In genomic region chr19:40249201-40249600, GRCh38 we compare ENCODE assay signal across 22 cellular contexts. TPM values are rescaled to one million over a fixed set of nuclear protein-coding genes. Genes with fewer than 3 reads are reported as not detected.
A peak's percentile ranks its signal among the peaks of the same experiment; 100 is the strongest.
DNase-seq lines count a peak whose midpoint lies in the region; ATAC-seq, FAIRE-seq and TF ChIP-seq lines count a peak whose summit lies in the region.
"Had no signal": no experiment of that assay in that cellular context is flagged by ENCODE, and none has a peak within 500 bp of the region (broad histone marks: within the 10 kb centered on the region; RNA-seq: fewer than 3 reads in every experiment).

No MANE protein-coding gene starts in this region.

- CTCF ChIA-PET in K562 (lab: Yijun Ruan, JAX; ENCODE audit: low intra/inter-chr PET ratio), result no interaction called here

- H4K20me1 ChIP-seq in K562 (replicated peaks; ENCODE audit: control insufficient read depth, insufficient read depth, low read length), result peaks cover 4% of the 10 kb centered on the region; the same call in 1 of the 2 replicates

- no peaks in the 10 kb centered on the region for H3K9me3 Mint-ChIP-seq in stimulated activated effector memory CD8-positive, alpha-beta T cell treated with anti-CD3 and anti-CD28 coated beads, Interleukin-12 subunit alpha, Interleukin-12 subunit beta, amount 100 ng/mL, for 72 hours
- H3K9me3 Mint-ChIP-seq: CD8-positive, alpha-beta memory T cell had no signal

- TF ChIP-seq EP300 in K562 (IDR thresholded peaks at IDR 0.05; ENCODE audit: low read length), result no peak

- TF ChIP-seq POLR2A in K562 (conservative IDR thresholded peaks at IDR 0.05), result no peak

- H3K9me1 ChIP-seq in K562 (ENCODE audit: control insufficient read depth, insufficient read depth, low read length), result peaks cover 4% of the 10 kb centered on the region

- no peak overlapping the region for H2AK5ac ChIP-seq in mesenchymal stem cell (ENCODE audit: low read length, severe bottlenecking)

- H3K27ac ChIP-seq in K562 (ENCODE audit: extremely low read depth, low read depth, low read length) (no peak overlapping the region), mesenchymal stem cell (ENCODE audit: low read length, poor library complexity, severe bottlenecking) (no peak overlapping the region)
- H3K27ac ChIP-seq: BLaER1 had no signal

- H3K9ac ChIP-seq in K562 (ENCODE audit: insufficient read depth in 1 of 2, low read depth in 2 of 2, low read length in 2 of 2) (peak overlapping the region in 1 of 2 experiments; percentile 53; a peak in 1 of 4 replicates), mesenchymal stem cell (ENCODE audit: low read length) (no peak overlapping the region)
- H3K9ac ChIP-seq: BLaER1 had no signal

- DNase-seq in Right ventricle myocardium inferior (ENCODE audit: missing footprints) (peak; percentile 11), cardiac septum (ENCODE audit: low spot score) (no peak), K562 (ENCODE audit: extremely low read depth in 1 of 4, low spot score in 3 of 4) (no peak), mesenchymal stem cell (no peak), urothelium cell line (ENCODE audit: low spot score) (no peak), germinal center (ENCODE audit: low spot score) (no peak)
- DNase-seq in stimulated activated effector memory CD8-positive, alpha-beta T cell treated with anti-CD3 and anti-CD28 coated beads, Interleukin-12 subunit alpha, Interleukin-12 subunit beta, amount 100 ng/mL, for 72 hours (ENCODE audit: low spot score in 2 of 2), result no peak
- DNase-seq: CD8-positive, alpha-beta memory T cell; DMS79; GOT3; MG63; NCI-H1092; NCI-H146; NCI-H2081 treated with DMSO at 0.1 percent for 48 hours; NCI-H510A treated with DMSO at 0.1 percent for 48 hours; NCI-H82; PC-3 had no signal

- no peak overlapping the region for H3K4me3 Mint-ChIP-seq in stimulated activated effector memory CD8-positive, alpha-beta T cell treated with anti-CD3 and anti-CD28 coated beads, Interleukin-12 subunit alpha, Interleukin-12 subunit beta, amount 100 ng/mL, for 72 hours
- H3K4me3 Mint-ChIP-seq: CD8-positive, alpha-beta memory T cell had no signal

- ATAC-seq in Right ventricle myocardium inferior (no peak), K562 (no peak), HG02938 (IDR thresholded peaks at IDR 0.05; ENCODE audit: unreplicated experiment) (no peak)
- no peak for ATAC-seq in stimulated activated effector memory CD8-positive, alpha-beta T cell treated with anti-CD3 and anti-CD28 coated beads, Interleukin-12 subunit alpha, Interleukin-12 subunit beta, amount 100 ng/mL, for 72 hours
- ATAC-seq: HepG2, PC-3 had no signal

- H3K4me1 Mint-ChIP-seq in stimulated activated effector memory CD8-positive, alpha-beta T cell treated with anti-CD3 and anti-CD28 coated beads, Interleukin-12 subunit alpha, Interleukin-12 subunit beta, amount 100 ng/mL, for 72 hours, result peaks cover 25% of the 10 kb centered on the region

- H3K14ac ChIP-seq in mesenchymal stem cell (ENCODE audit: low read length in 2 of 2), result no peak overlapping the region

- WGBS in K562 (ENCODE audit: insufficient coverage, low coverage, missing lambda C conversion rate), result 89% methylated on average over 9 of the region's 10 CpGs
- 94% methylated on average over 10 of the region's 10 CpGs for WGBS in mesenchymal stem cell

- H3K9me3 ChIP-seq in K562 (replicated peaks; ENCODE audit: control insufficient read depth, insufficient read depth, low read depth, low read length) (no peaks in the 10 kb centered on the region), mesenchymal stem cell (ENCODE audit: control insufficient read depth, low read length) (no peaks in the 10 kb centered on the region)
- H3K9me3 ChIP-seq: BLaER1, MG63 had no signal

- peaks cover 0 to 16% of the 10 kb centered on the region in 2 experiments; a peak in 2 of 5 replicates for H3K4me1 ChIP-seq in K562 (replicated peaks in 1 of 2; ENCODE audit: control insufficient read depth in 2 of 2, insufficient read depth in 2 of 2, low read length in 2 of 2)
- H3K4me1 ChIP-seq in mesenchymal stem cell (ENCODE audit: control insufficient read depth, insufficient read depth, low read depth, low read length), result peaks cover 20% of the 10 kb centered on the region
- H3K4me1 ChIP-seq: BLaER1 had no signal

- no TSS peak for BruUV-seq in K562 (replicated peaks; lab: Mats Ljungman, UMichigan)

- no peak overlapping the region for H4K8ac ChIP-seq in mesenchymal stem cell (ENCODE audit: low read length)

- H4K91ac ChIP-seq in mesenchymal stem cell (ENCODE audit: low read length), result no peak overlapping the region

- H2BK12ac ChIP-seq in mesenchymal stem cell (ENCODE audit: low read length in 2 of 2), result no peak overlapping the region

- peak overlapping the region; percentile 9 for H2BK15ac ChIP-seq in mesenchymal stem cell (ENCODE audit: low read depth, poor library complexity, severe bottlenecking)

- no peak overlapping the region for H3K4ac ChIP-seq in mesenchymal stem cell (ENCODE audit: low read depth in 1 of 2, low read length in 2 of 2)

- in situ Hi-C loops in K562 (cut with MboI), result no loop called here

- no peak overlapping the region for H2BK5ac ChIP-seq in mesenchymal stem cell (ENCODE audit: low read depth, low read length, poor library complexity, severe bottlenecking)

- intact Hi-C loops in Right ventricle myocardium inferior (cut with DNase I) (no loop called here), cardiac septum (cut with DNase I) (no loop called here), K562 (cut with micrococcal nuclease) (no loop called here)

- no peak overlapping the region for H3K27ac Mint-ChIP-seq in stimulated activated effector memory CD8-positive, alpha-beta T cell treated with anti-CD3 and anti-CD28 coated beads, Interleukin-12 subunit alpha, Interleukin-12 subunit beta, amount 100 ng/mL, for 72 hours

- TF ChIP-seq RAD21 in K562 (CRISPR knock-in tag; conservative IDR thresholded peaks at IDR 0.05 in 1 of 2, IDR thresholded peaks at IDR 0.05 in 1 of 2), result no peak

- H3K4me2 ChIP-seq in K562 (ENCODE audit: insufficient read depth, low read length) (no peak overlapping the region), mesenchymal stem cell (ENCODE audit: low read length, poor library complexity, severe bottlenecking) (no peak overlapping the region)
- H3K4me2 ChIP-seq: BLaER1 had no signal

- H2AFZ ChIP-seq in K562 (ENCODE audit: low read depth, low read length) (no peak overlapping the region), mesenchymal stem cell (ENCODE audit: low read depth, low read length) (no peak overlapping the region)

- H3K79me2 ChIP-seq in K562 (ENCODE audit: control insufficient read depth, insufficient read depth, low read length), result peaks cover 46% of the 10 kb centered on the region

- H3K36me3 ChIP-seq in K562 (ENCODE audit: control insufficient read depth, insufficient read depth, low read length) (peaks cover 72% of the 10 kb centered on the region; the same call in 2 of the 3 replicates), mesenchymal stem cell (ENCODE audit: control insufficient read depth in 1 of 2, insufficient read depth in 2 of 2, low read depth in 1 of 2, low read length in 2 of 2) (peaks cover 42 to 61% of the 10 kb centered on the region in 2 experiments)

- FAIRE-seq in K562 (lab: Jason Lieb, UNC), result no peak
- no peak for FAIRE-seq in urothelium cell line (lab: Jason Lieb, UNC)
- FAIRE-seq: D721Med, HepG2 had no signal

- no peak for TF ChIP-seq CTCF in K562 (IDR thresholded peaks at IDR 0.05 in 2 of 3, conservative IDR thresholded peaks at IDR 0.05 in 1 of 3; ENCODE audit: insufficient read depth in 2 of 3, low read depth in 1 of 3, low read length in 3 of 3)

- H2BK120ac ChIP-seq in mesenchymal stem cell (ENCODE audit: low read depth, low read length), result no peak overlapping the region

- no peak overlapping the region for H3K23ac ChIP-seq in mesenchymal stem cell (ENCODE audit: low read length in 2 of 2)

- H3K4me3 ChIP-seq in K562, result no peak overlapping the region
- H3K4me3 ChIP-seq in mesenchymal stem cell (ENCODE audit: insufficient read depth in 1 of 2, low read depth in 1 of 2, low read length in 2 of 2), result no peak overlapping the region
- H3K4me3 ChIP-seq: BLaER1, MG63 had no signal

- peaks cover 47% of the 10 kb centered on the region for H3K79me1 ChIP-seq in mesenchymal stem cell (replicated peaks; ENCODE audit: low read length, poor library complexity, severe bottlenecking)

- no peak overlapping the region for H3K18ac ChIP-seq in mesenchymal stem cell (ENCODE audit: low read depth in 1 of 2, low read length in 2 of 2)

- POLR2A ChIA-PET in K562 (lab: Yijun Ruan, JAX), result interaction anchor here (0.7 kb wide), 1 partner anchor 11 kb away, joined by 4 read pairs; no protein-coding TSS in a partner anchor

- H3K27me3 ChIP-seq in K562 (ENCODE audit: control insufficient read depth in 2 of 2, insufficient read depth in 2 of 2, low read length in 2 of 2), result no peaks in the 10 kb centered on the region
- H3K27me3 ChIP-seq in mesenchymal stem cell (ENCODE audit: control insufficient read depth in 1 of 2, insufficient read depth in 1 of 2, low read length in 2 of 2), result no peaks in the 10 kb centered on the region
- H3K27me3 ChIP-seq: BLaER1, MG63 had no signal

- H3K36me3 Mint-ChIP-seq in stimulated activated effector memory CD8-positive, alpha-beta T cell treated with anti-CD3 and anti-CD28 coated beads, Interleukin-12 subunit alpha, Interleukin-12 subunit beta, amount 100 ng/mL, for 72 hours, result peaks cover 42% of the 10 kb centered on the region

RNA-seq across cellular contexts. Expression of gene CCNP, which starts 22.7 kb away (rescaled TPM):
- not detected for total RNA-seq in Right ventricle myocardium inferior
- total RNA-seq in cardiac septum, result 0.32 TPM
- total RNA-seq in K562 (2011; cell fraction: chromatin; rRNA removed; ENCODE audit: low replicate concordance), result 0.21 TPM in 1 of 2 replicates, not detected in the other
- total RNA-seq in K562 (2011; cell fraction: nucleolus; rRNA removed), result not detected in 2 replicates
- total RNA-seq in K562 (2011; cell fraction: nucleoplasm; rRNA removed), result not detected in 2 replicates
- 0.08 TPM in 1 of 2 replicates, not detected in the other for total RNA-seq in K562 (2014; rRNA removed)
- total RNA-seq in K562 (2014; rRNA removed; fragmentation: Illumina TruSeq; extraction: Trizol), result not detected in 2 replicates
- total RNA-seq in K562 (2015; rRNA removed; fragmentation: Illumina TruSeq; extraction: Trizol), result not detected in 2 replicates
- total RNA-seq in K562 (2021), result not detected in 2 replicates
- 0.04 TPM in 1 of 2 replicates, not detected in the other for polyA plus RNA-seq in K562 (2011; rRNA removed)
- polyA plus RNA-seq in K562 (2011; cell fraction: cytosol; rRNA removed), result 0.03 and 0.21 TPM in 2 replicates
- polyA plus RNA-seq in K562 (2011; cell fraction: nucleus; rRNA removed), result 0.09 and 0.24 TPM in 2 replicates
- 0.14 TPM in 1 of 2 replicates, not detected in the other for polyA plus RNA-seq in K562 (2012)
- polyA plus RNA-seq in K562 (2014; fragmentation: Illumina TruSeq; extraction: Trizol), result not detected in 2 replicates
- not detected for polyA plus RNA-seq in K562 (2014; fragmentation: Nextera tagmentation; extraction: Ambion mirVana)
- polyA plus RNA-seq in K562 (2014; rRNA removed), result 0.19 and 0.32 TPM in 2 replicates
- polyA minus RNA-seq in K562 (2011; rRNA and poly(A)+ RNA removed), result not detected in 2 replicates
- polyA minus RNA-seq in K562 (2011; cell fraction: cytosol; rRNA and poly(A)+ RNA removed), result not detected in 2 replicates
- polyA minus RNA-seq in K562 (2011; cell fraction: nucleus; rRNA and poly(A)+ RNA removed), result not detected in 2 replicates
- polyA plus RNA-seq in mesenchymal stem cell (2013, experiment 1 of 2), result 0.12 TPM
- 0.05 TPM for polyA plus RNA-seq in mesenchymal stem cell (2013, experiment 2 of 2)
- total RNA-seq: A172, PC-3 had no signal
- polyA plus RNA-seq: CD8-positive, alpha-beta memory T cell had no signal

RNA-seq across cellular contexts. Expression of gene TTC9B, which starts 31.0 kb away (rescaled TPM):
- total RNA-seq in Right ventricle myocardium inferior, result not detected
- total RNA-seq in cardiac septum, result not detected
- not detected in 2 replicates for total RNA-seq in K562 (2011; cell fraction: chromatin; rRNA removed; ENCODE audit: low replicate concordance)
- total RNA-seq in K562 (2011; cell fraction: nucleolus; rRNA removed), result 0.33 TPM in 1 of 2 replicates, not detected in the other
- not detected in 2 replicates for total RNA-seq in K562 (2011; cell fraction: nucleoplasm; rRNA removed)
- total RNA-seq in K562 (2014; rRNA removed), result not detected in 2 replicates
- not detected in 2 replicates for total RNA-seq in K562 (2014; rRNA removed; fragmentation: Illumina TruSeq; extraction: Trizol)
- total RNA-seq in K562 (2015; rRNA removed; fragmentation: Illumina TruSeq; extraction: Trizol), result not detected in 2 replicates
- total RNA-seq in K562 (2021), result not detected in 2 replicates
- polyA plus RNA-seq in K562 (2011; rRNA removed), result 0.03 and 0.14 TPM in 2 replicates
- 0.01 TPM in 1 of 2 replicates, not detected in the other for polyA plus RNA-seq in K562 (2011; cell fraction: cytosol; rRNA removed)
- 0.18 TPM in 1 of 2 replicates, not detected in the other for polyA plus RNA-seq in K562 (2011; cell fraction: nucleus; rRNA removed)
- polyA plus RNA-seq in K562 (2012), result 0.04 TPM in 1 of 2 replicates, not detected in the other
- polyA plus RNA-seq in K562 (2014; fragmentation: Illumina TruSeq; extraction: Trizol), result not detected in 2 replicates
- polyA plus RNA-seq in K562 (2014; fragmentation: Nextera tagmentation; extraction: Ambion mirVana), result under 1 TPM in 1 of 2 experiments, not detected in 1; 0.06 TPM
- not detected in 2 replicates for polyA plus RNA-seq in K562 (2014; rRNA removed)
- not detected in 2 replicates for polyA minus RNA-seq in K562 (2011; rRNA and poly(A)+ RNA removed)
- not detected in 2 replicates for polyA minus RNA-seq in K562 (2011; cell fraction: cytosol; rRNA and poly(A)+ RNA removed)
- not detected in 2 replicates for polyA minus RNA-seq in K562 (2011; cell fraction: nucleus; rRNA and poly(A)+ RNA removed)
- not detected for polyA plus RNA-seq in mesenchymal stem cell (2013, experiment 1 of 2)
- polyA plus RNA-seq in mesenchymal stem cell (2013, experiment 2 of 2), result not detected
- total RNA-seq: A172; CD8-positive, alpha-beta memory T cell; HepG2 had no signal
- polyA plus RNA-seq: CD8-positive, alpha-beta memory T cell; HepG2 had no signal

RNA-seq across cellular contexts. Expression of gene AKT2, which starts 35.9 kb away (rescaled TPM):
- total RNA-seq in Right ventricle myocardium inferior (114 TPM), cardiac septum (116 TPM), K562 (2014; rRNA removed) (61.1 and 83.7 TPM in 2 replicates), K562 (2014; rRNA removed; fragmentation: Illumina TruSeq; extraction: Trizol) (44.7 and 55.7 TPM in 2 replicates), K562 (2015; rRNA removed; fragmentation: Illumina TruSeq; extraction: Trizol) (67.4 and 67.7 TPM in 2 replicates), K562 (2021) (120 and 127 TPM in 2 replicates)
- 290 and 653 TPM in 2 replicates for total RNA-seq in K562 (2011; cell fraction: chromatin; rRNA removed; ENCODE audit: low replicate concordance)
- total RNA-seq in K562 (2011; cell fraction: nucleolus; rRNA removed), result 340 and 358 TPM in 2 replicates
- total RNA-seq in K562 (2011; cell fraction: nucleoplasm; rRNA removed), result 338 and 343 TPM in 2 replicates
- polyA plus RNA-seq in K562 (2011; rRNA removed) (90.8 and 133 TPM in 2 replicates), K562 (2014; fragmentation: Illumina TruSeq; extraction: Trizol) (108 and 132 TPM in 2 replicates), K562 (2014; fragmentation: Nextera tagmentation; extraction: Ambion mirVana) (1 to 10 TPM; 1.1 TPM), K562 (2014; rRNA removed) (85.4 and 108 TPM in 2 replicates)
- polyA plus RNA-seq in K562 (2011; cell fraction: cytosol; rRNA removed), result 112 and 119 TPM in 2 replicates
- polyA plus RNA-seq in K562 (2011; cell fraction: nucleus; rRNA removed), result 493 and 545 TPM in 2 replicates
- 76.0 and 79.7 TPM in 2 replicates for polyA plus RNA-seq in K562 (2012)
- 47.0 and 54.6 TPM in 2 replicates for polyA minus RNA-seq in K562 (2011; rRNA and poly(A)+ RNA removed)
- polyA minus RNA-seq in K562 (2011; cell fraction: cytosol; rRNA and poly(A)+ RNA removed), result 48.0 and 50.7 TPM in 2 replicates
- 66.6 and 101 TPM in 2 replicates for polyA minus RNA-seq in K562 (2011; cell fraction: nucleus; rRNA and poly(A)+ RNA removed)
- polyA plus RNA-seq in mesenchymal stem cell (2013, experiment 1 of 2), result 112 TPM
- polyA plus RNA-seq in mesenchymal stem cell (2013, experiment 2 of 2), result 106 TPM

RNA-seq across cellular contexts. Expression of gene MAP3K10, which starts 58.0 kb away (rescaled TPM):
- 22.7 TPM for total RNA-seq in Right ventricle myocardium inferior
- total RNA-seq in cardiac septum, result 17.6 TPM
- 10.1 and 28.7 TPM in 2 replicates for total RNA-seq in K562 (2011; cell fraction: chromatin; rRNA removed; ENCODE audit: low replicate concordance)
- total RNA-seq in K562 (2011; cell fraction: nucleolus; rRNA removed), result 16.7 and 18.8 TPM in 2 replicates
- total RNA-seq in K562 (2011; cell fraction: nucleoplasm; rRNA removed), result 14.9 and 18.2 TPM in 2 replicates
- total RNA-seq in K562 (2014; rRNA removed), result 6.4 TPM in 2 replicates
- 0.86 and 1.6 TPM in 2 replicates for total RNA-seq in K562 (2014; rRNA removed; fragmentation: Illumina TruSeq; extraction: Trizol)
- 3.6 and 3.9 TPM in 2 replicates for total RNA-seq in K562 (2015; rRNA removed; fragmentation: Illumina TruSeq; extraction: Trizol)
- 8.0 TPM in 2 replicates for total RNA-seq in K562 (2021)
- 1.9 and 3.3 TPM in 2 replicates for polyA plus RNA-seq in K562 (2011; rRNA removed)
- 2.3 and 5.5 TPM in 2 replicates for polyA plus RNA-seq in K562 (2011; cell fraction: cytosol; rRNA removed)
- polyA plus RNA-seq in K562 (2011; cell fraction: nucleus; rRNA removed), result 23.5 and 27.3 TPM in 2 replicates
- polyA plus RNA-seq in K562 (2012), result 5.9 and 7.2 TPM in 2 replicates
- 1.4 and 3.9 TPM in 2 replicates for polyA plus RNA-seq in K562 (2014; fragmentation: Illumina TruSeq; extraction: Trizol)
- under 1 TPM in 1 of 2 experiments, not detected in 1; 0.01 TPM for polyA plus RNA-seq in K562 (2014; fragmentation: Nextera tagmentation; extraction: Ambion mirVana)
- 6.0 and 7.3 TPM in 2 replicates for polyA plus RNA-seq in K562 (2014; rRNA removed)
- polyA minus RNA-seq in K562 (2011; rRNA and poly(A)+ RNA removed), result 1.2 and 2.3 TPM in 2 replicates
- polyA minus RNA-seq in K562 (2011; cell fraction: cytosol; rRNA and poly(A)+ RNA removed), result 6.0 and 8.8 TPM in 2 replicates
- polyA minus RNA-seq in K562 (2011; cell fraction: nucleus; rRNA and poly(A)+ RNA removed), result 6.1 and 7.6 TPM in 2 replicates
- 5.2 TPM for polyA plus RNA-seq in mesenchymal stem cell (2013, experiment 1 of 2)
- polyA plus RNA-seq in mesenchymal stem cell (2013, experiment 2 of 2), result 4.8 TPM
